ENCODE assay signal across 17 cellular contexts in the genomic region with DNA sequence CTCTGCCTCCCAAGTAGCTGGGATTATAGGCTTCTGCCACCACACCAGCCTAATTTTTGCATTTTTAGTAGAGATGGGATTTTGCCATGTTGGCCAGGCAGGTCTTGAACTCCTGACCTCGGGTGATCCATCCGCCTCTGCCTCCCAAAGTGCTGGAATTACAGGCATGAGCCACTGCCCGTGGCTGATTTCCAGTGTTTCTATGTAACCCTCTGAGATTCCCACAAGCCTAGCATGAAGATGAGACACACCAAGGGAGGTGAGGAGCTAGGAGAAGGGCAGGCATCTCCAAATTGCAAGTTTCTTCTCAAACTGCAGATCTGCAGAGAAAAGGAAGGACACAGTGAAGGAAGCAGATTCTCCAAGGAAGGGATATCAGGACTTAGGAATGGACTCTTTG.
DNase-seq lines count a peak whose midpoint lies in the region; ATAC-seq and TF ChIP-seq lines count a peak whose summit lies in the region.
"Had no signal": no experiment of that assay in that cellular context is flagged by ENCODE, and none has a peak within 500 bp of the region (broad histone marks: within the 10 kb centered on the region; RNA-seq: fewer than 3 reads in every experiment).

No MANE protein-coding gene starts in this region.

- DNase-seq in EH (ENCODE audit: low read depth) (peak; percentile 57), MG63 (peak; percentile 34), fibroblast of mammary gland (ENCODE audit: low read depth) (peak; percentile 64), NCI-H2107 (lab: John Stamatoyannopoulos, UW) (no peak)
- DNase-seq: 8988T; AML-193; Caco-2; CD8-positive, alpha-beta memory T cell; DND-41; GF-D8; H7 had no signal

- H3K27me3 ChIP-seq in MG63, result no peaks in the 10 kb centered on the region
- H3K27me3 ChIP-seq in rectal smooth muscle tissue (ENCODE audit: control insufficient read depth, insufficient read depth, low read length), result no peaks in the 10 kb centered on the region
- H3K27me3 ChIP-seq: BLaER1 had no signal

- peaks cover 34% of the 10 kb centered on the region for H3K4me1 ChIP-seq in rectal smooth muscle tissue (ENCODE audit: control insufficient read depth, insufficient read depth, low read length)
- H3K4me1 ChIP-seq: Caco-2 had no signal

- no peaks in the 10 kb centered on the region for H3K36me3 Mint-ChIP-seq in stimulated activated memory B cell treated with anti-CD40 and anti-IgM and Interleukin-4, amounts not matched to agents 10 μg/mL and 1 μg/mL and 100 μg/mL, for 72 hours
- H3K36me3 Mint-ChIP-seq: CD8-positive, alpha-beta memory T cell had no signal

- no peak for ATAC-seq in HG02588 (IDR thresholded peaks at IDR 0.05; ENCODE audit: unreplicated experiment)
- no peak for ATAC-seq in stimulated activated memory B cell treated with anti-CD40 and anti-IgM and Interleukin-4, amounts not matched to agents 10 μg/mL and 1 μg/mL and 100 μg/mL, for 72 hours
- no peak for ATAC-seq in GM21447 (IDR thresholded peaks at IDR 0.05; ENCODE audit: unreplicated experiment)
- ATAC-seq: GM23338 had no signal

- no peak overlapping the region for H3K27ac Mint-ChIP-seq in stimulated activated memory B cell treated with anti-CD40 and anti-IgM and Interleukin-4, amounts not matched to agents 10 μg/mL and 1 μg/mL and 100 μg/mL, for 72 hours
- H3K27ac Mint-ChIP-seq: CD8-positive, alpha-beta memory T cell; GM23338 had no signal

- H3K4me3 ChIP-seq in MG63 (no peak overlapping the region), fibroblast of mammary gland (ENCODE audit: control insufficient read depth, low read depth, low read length) (no peak overlapping the region), rectal smooth muscle tissue (ENCODE audit: low read length) (no peak overlapping the region)
- H3K4me3 ChIP-seq: BLaER1, GM23338 had no signal

- H3K9me3 Mint-ChIP-seq in stimulated activated memory B cell treated with anti-CD40 and anti-IgM and Interleukin-4, amounts not matched to agents 10 μg/mL and 1 μg/mL and 100 μg/mL, for 72 hours, result no peaks in the 10 kb centered on the region
- H3K9me3 Mint-ChIP-seq: CD8-positive, alpha-beta memory T cell; GM23338 had no signal

- no peak overlapping the region for H3K4me3 Mint-ChIP-seq in stimulated activated memory B cell treated with anti-CD40 and anti-IgM and Interleukin-4, amounts not matched to agents 10 μg/mL and 1 μg/mL and 100 μg/mL, for 72 hours
- H3K4me3 Mint-ChIP-seq: CD8-positive, alpha-beta memory T cell; GM23338 had no signal

- H3K27me3 Mint-ChIP-seq in stimulated activated memory B cell treated with anti-CD40 and anti-IgM and Interleukin-4, amounts not matched to agents 10 μg/mL and 1 μg/mL and 100 μg/mL, for 72 hours, result peaks cover 47% of the 10 kb centered on the region

- no peak for TF ChIP-seq CTCF in fibroblast of mammary gland (conservative IDR thresholded peaks at IDR 0.05; ENCODE audit: control insufficient read depth, insufficient read depth, low read depth, low read length)

- H3K36me3 ChIP-seq in MG63 (no peaks in the 10 kb centered on the region), rectal smooth muscle tissue (ENCODE audit: control insufficient read depth, insufficient read depth, low read length) (no peaks in the 10 kb centered on the region)
- H3K36me3 ChIP-seq: BLaER1 had no signal

- H3K9me3 ChIP-seq in MG63, result no peaks in the 10 kb centered on the region
- H3K9me3 ChIP-seq: BLaER1, Caco-2 had no signal

- H3K9ac ChIP-seq in rectal smooth muscle tissue (ENCODE audit: low read length), result no peak overlapping the region
- H3K9ac ChIP-seq: BLaER1 had no signal

- no peaks in the 10 kb centered on the region for H3K4me1 Mint-ChIP-seq in stimulated activated memory B cell treated with anti-CD40 and anti-IgM and Interleukin-4, amounts not matched to agents 10 μg/mL and 1 μg/mL and 100 μg/mL, for 72 hours
- H3K4me1 Mint-ChIP-seq: CD8-positive, alpha-beta memory T cell had no signal

- H3K27ac ChIP-seq in rectal smooth muscle tissue (ENCODE audit: low read depth, low read length), result peak overlapping the region; percentile 38
- H3K27ac ChIP-seq: BLaER1 had no signal
